Comparison of ENCODE assay signal across 8 cellular contexts in the genomic region with DNA sequence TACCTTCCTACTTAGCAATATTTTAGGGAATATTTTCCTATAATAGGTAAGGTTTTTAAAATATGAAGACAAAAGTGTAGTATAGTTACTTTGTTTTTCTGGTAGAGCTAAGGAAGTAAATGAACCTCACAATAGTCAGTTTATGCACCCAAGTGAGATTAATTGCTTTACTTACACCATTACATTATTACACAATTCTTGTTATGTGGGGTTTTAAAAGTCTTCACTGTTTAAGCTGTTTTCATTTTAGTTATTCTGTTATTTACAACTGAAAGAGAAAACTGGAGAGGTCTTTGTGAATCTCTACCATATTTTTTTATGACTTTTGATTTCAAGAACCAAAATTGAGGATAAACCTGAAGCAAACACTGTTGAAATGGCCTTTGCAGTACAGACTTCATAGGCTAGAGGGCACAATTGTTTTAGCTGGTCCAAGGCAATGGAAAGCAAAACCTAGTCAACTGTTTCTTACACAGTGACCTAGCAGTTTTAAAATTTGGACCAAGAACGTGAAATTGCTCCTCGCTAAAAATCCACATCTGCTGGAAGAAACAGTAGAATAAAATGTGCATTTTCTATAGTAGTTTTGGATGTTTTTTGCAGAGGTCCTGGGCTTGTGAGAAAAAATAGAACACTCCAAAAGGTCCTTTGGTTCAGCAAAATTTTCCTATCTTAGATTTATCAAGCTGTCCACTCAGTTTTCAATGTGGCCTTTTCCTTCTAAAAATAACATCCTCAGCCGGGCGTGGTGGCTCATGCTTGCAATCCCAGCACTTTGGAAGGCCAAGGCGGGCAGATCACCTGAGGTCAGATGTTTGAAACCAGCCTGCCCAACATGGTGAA.
DNase-seq lines count a peak whose midpoint lies in the region; ATAC-seq, FAIRE-seq and TF ChIP-seq lines count a peak whose summit lies in the region.

No MANE protein-coding gene starts in this region.

- H3K4me3 ChIP-seq in astrocyte (ENCODE audit: insufficient read depth, low read depth, low read length), result no peak overlapping the region
- no peak overlapping the region for H3K4me3 ChIP-seq in hepatocyte
- H3K4me3 ChIP-seq in sigmoid colon, result peak overlapping the region in 1 of 4 donors; percentile 28

- TF ChIP-seq EP300 in sigmoid colon (IDR thresholded peaks at IDR 0.05), result no peak

- H3K27me3 Mint-ChIP-seq in astrocyte (ENCODE audit: low read depth, unreplicated experiment), result peaks cover 11% of the 10 kb centered on the region

- DNase-seq in D721Med (ENCODE audit: insufficient read length, low spot score) (no peak), NCI-H446 treated with DMSO at 0.1 percent for 48 hours (lab: John Stamatoyannopoulos, UW) (peak; percentile 64), astrocyte (ENCODE audit: low read depth) (peak; percentile 56), hepatocyte (ENCODE audit: low spot score) (peak; percentile 72), sigmoid colon (no peak)
- no peak for DNase-seq in activated CD4-positive, CD25-positive, alpha-beta regulatory T cell treated with anti-CD3 and anti-CD28 coated beads, Interleukin-2, amount 50 U/mL, for 72 hours

- H3K27ac ChIP-seq in astrocyte (ENCODE audit: low read depth, low read length) (no peak overlapping the region), hepatocyte (no peak overlapping the region), sigmoid colon (peak overlapping the region; percentile 44 to 75 (median 50))

- H3K4me1 ChIP-seq in astrocyte (ENCODE audit: insufficient read depth, low read length) (no peaks in the 10 kb centered on the region), hepatocyte (ENCODE audit: insufficient read depth) (no peaks in the 10 kb centered on the region), sigmoid colon (no peaks in the 10 kb centered on the region)

- no peaks in the 10 kb centered on the region for H3K9me3 Mint-ChIP-seq in astrocyte (ENCODE audit: unreplicated experiment)

- FAIRE-seq in D721Med (lab: Jason Lieb, UNC), result peak; percentile 75
- peak; percentile 83 for FAIRE-seq in astrocyte (lab: Jason Lieb, UNC)

- no peaks in the 10 kb centered on the region for H3K9me2 ChIP-seq in hepatocyte (replicated peaks; ENCODE audit: insufficient read depth)

- ATAC-seq in GM18907 (IDR thresholded peaks at IDR 0.05; ENCODE audit: unreplicated experiment) (peak; percentile 96), HG03060 (IDR thresholded peaks at IDR 0.05; ENCODE audit: low read depth, unreplicated experiment) (peak; percentile 91)

- no peaks in the 10 kb centered on the region for H3K27me3 ChIP-seq in astrocyte (ENCODE audit: insufficient read depth, low read length)
- peaks cover 4% of the 10 kb centered on the region for H3K27me3 ChIP-seq in hepatocyte
- H3K27me3 ChIP-seq in sigmoid colon, result no peaks in the 10 kb centered on the region

- no peaks in the 10 kb centered on the region for H3K36me3 ChIP-seq in astrocyte (ENCODE audit: insufficient read depth, low read length)
- H3K36me3 ChIP-seq in hepatocyte (replicated peaks; ENCODE audit: insufficient read depth, low read depth), result no peaks in the 10 kb centered on the region
- no peaks in the 10 kb centered on the region for H3K36me3 ChIP-seq in sigmoid colon

- intact Hi-C loops in sigmoid colon (cut with DNase I), result loop anchor here (2.0 to 10.0 kb wide), 3 partner anchors 46 to 744 kb away; no protein-coding TSS in a partner anchor

- no peaks in the 10 kb centered on the region for H3K4me1 Mint-ChIP-seq in astrocyte (ENCODE audit: low read depth, unreplicated experiment)

- no peaks in the 10 kb centered on the region for H3K9me3 ChIP-seq in astrocyte (ENCODE audit: insufficient read depth, low read depth, low read length)
- no peaks in the 10 kb centered on the region for H3K9me3 ChIP-seq in hepatocyte (ENCODE audit: low read depth)
- no peaks in the 10 kb centered on the region for H3K9me3 ChIP-seq in sigmoid colon

- H3K36me3 Mint-ChIP-seq in astrocyte (ENCODE audit: low read depth, unreplicated experiment), result no peaks in the 10 kb centered on the region

- peak; percentile 85 for TF ChIP-seq CTCF in D721Med (IDR thresholded peaks at IDR 0.05; ENCODE audit: insufficient read depth, missing control alignments)
- peak; percentile 84 for TF ChIP-seq CTCF in astrocyte (IDR thresholded peaks at IDR 0.05; ENCODE audit: insufficient read depth, low read depth, low read length)
- peak; percentile 86 for TF ChIP-seq CTCF in hepatocyte (IDR thresholded peaks at IDR 0.05; ENCODE audit: poor library complexity)
- peak; percentile 69 to 90 (median 84) for TF ChIP-seq CTCF in sigmoid colon (IDR thresholded peaks at IDR 0.05)

- H2AFZ ChIP-seq in astrocyte (ENCODE audit: low read depth, low read length) (peak overlapping the region; percentile 4), hepatocyte (no peak overlapping the region)

- H3K4me3 Mint-ChIP-seq in astrocyte (ENCODE audit: unreplicated experiment), result no peak overlapping the region

- WGBS in hepatocyte (ENCODE audit: low lambda C conversion rate, missing lambda C conversion rate), result 42% methylated on average over 5 of the region's 5 CpGs
- WGBS in sigmoid colon, 2 donors, result 32% methylated on average over 5 of the region's 5 CpGs

- H3K27ac Mint-ChIP-seq in astrocyte (ENCODE audit: unreplicated experiment), result peak overlapping the region; percentile 62

- peak overlapping the region; percentile 56 for H3K9ac ChIP-seq in astrocyte (ENCODE audit: low read length)

- H4K20me1 ChIP-seq in astrocyte (ENCODE audit: insufficient read depth, low read length), result no peaks in the 10 kb centered on the region
- H4K20me1 ChIP-seq in hepatocyte (ENCODE audit: insufficient read depth, poor library complexity, severe bottlenecking), result no peaks in the 10 kb centered on the region

- H3K4me2 ChIP-seq in astrocyte (ENCODE audit: low read length) (peak overlapping the region; percentile 62), hepatocyte (peak overlapping the region; percentile 55)

- H3K79me2 ChIP-seq in astrocyte (ENCODE audit: insufficient read depth, low read length) (no peaks in the 10 kb centered on the region), hepatocyte (no peaks in the 10 kb centered on the region)

- no peak for TF ChIP-seq POLR2A in sigmoid colon (IDR thresholded peaks at IDR 0.05)

Comparison
In these comparisons a context has a peak if more than half of its experiments do, and no peak if none do; other contexts are left out.
1. DNase-seq: peak in NCI-H446 treated with DMSO at 0.1 percent for 48 hours (single experiment), astrocyte (single experiment) and hepatocyte (single experiment); none in D721Med (single experiment), sigmoid colon (single experiment) and activated CD4-positive, CD25-positive, alpha-beta regulatory T cell treated with anti-CD3 and anti-CD28 coated beads, Interleukin-2, amount 50 U/mL, for 72 hours (single experiment).
2. H3K27ac ChIP-seq: peak in sigmoid colon (4 of 4); none in astrocyte (single experiment) and hepatocyte (single experiment).
3. Peak in every context shown above with its lines, with median percentiles within 50 percentile points of each other: CTCF ChIP-seq.